ENCODE assay signal across 30 cellular contexts in genomic region chr7:136957391-136957790, GRCh38.
DNase-seq lines count a peak whose midpoint lies in the region; TF ChIP-seq lines count a peak whose summit lies in the region.
"Had no signal": no experiment of that assay in that cellular context is flagged by ENCODE, and none has a peak within 500 bp of the region (broad histone marks: within the 10 kb centered on the region; RNA-seq: fewer than 3 reads in every experiment).

No MANE protein-coding gene starts in this region.

- H3K9me3 ChIP-seq in SJCRH30 (replicated peaks): no peaks in the 10 kb centered on the region
- H3K9me3 ChIP-seq: colonic mucosa, gastroesophageal sphincter, neutrophil, prostate gland, vagina had no signal

- H3K4me3 ChIP-seq in ACC112 (ENCODE audit: low read depth, low read length) (no peak overlapping the region; the same call in 1 of the 2 replicates), brain microvascular endothelial cell (ENCODE audit: low read depth, low read length) (no peak overlapping the region), SJCRH30 (no peak overlapping the region)
- H3K4me3 ChIP-seq: colonic mucosa, gastroesophageal sphincter, hepatocyte, PC-9, prostate gland, skin epidermis, vagina had no signal

- H3K27ac ChIP-seq in ACC112 (ENCODE audit: low read depth, low read length) (peak overlapping the region; percentile 93), brain microvascular endothelial cell (peak overlapping the region; percentile 92), SJCRH30 (no peak overlapping the region)
- H3K27ac ChIP-seq: colonic mucosa, hepatocyte, neutrophil, PC-9, prostate gland, skin epidermis, vagina had no signal

- no peak overlapping the region for H2AFZ ChIP-seq in ACC112 (ENCODE audit: low read length, unreplicated experiment)
- H2AFZ ChIP-seq: hepatocyte, PC-9 had no signal

- H3K36me3 ChIP-seq in ACC112 (ENCODE audit: insufficient read depth, low read length) (no peaks in the 10 kb centered on the region), brain microvascular endothelial cell (replicated peaks) (no peaks in the 10 kb centered on the region), SJCRH30 (no peaks in the 10 kb centered on the region)
- H3K36me3 ChIP-seq: colonic mucosa, gastroesophageal sphincter, neutrophil, prostate gland, vagina had no signal

- in situ Hi-C loops in brain microvascular endothelial cell (cut with HindIII; ENCODE audit: low pct_ligation_motif_present, low sequenced_read_pairs): no loop called here

- H3K4me1 ChIP-seq in ACC112 (ENCODE audit: control insufficient read depth, insufficient read depth, low read length, unreplicated experiment): peaks cover 55% of the 10 kb centered on the region
- H3K4me1 ChIP-seq in SJCRH30: no peaks in the 10 kb centered on the region
- H3K4me1 ChIP-seq: colonic mucosa, prostate gland, vagina had no signal

- peak; percentile 75 for DNase-seq in LHCN-M2 (ENCODE audit: low read depth)
- DNase-seq in brain microvascular endothelial cell: peak; percentile 20
- peak; percentile 48 for DNase-seq in myocyte (ENCODE audit: low read depth)
- DNase-seq in SJCRH30: no peak
- no peak for DNase-seq in HK-2 (ENCODE audit: unreplicated experiment)
- DNase-seq in SW480 (ENCODE audit: low spot score): no peak
- DNase-seq in NCI-H2171 (lab: John Stamatoyannopoulos, UW): no peak
- DNase-seq: ACHN; activated CD4-positive, alpha-beta T cell treated with anti-CD3 and anti-CD28 coated beads, Interleukin-2, amount 50 U/mL, for 48 hours; activated CD8-positive, alpha-beta memory T cell treated with anti-CD3 and anti-CD28 coated beads, Interleukin-2, amount 50 U/mL, for 4 hours; activated naive CD4-positive, alpha-beta T cell treated with anti-CD3 and anti-CD28 coated beads, Interleukin-2, amount 10 ng/mL, durations not matched to agents 7 days and 5 days; amygdala; colonic mucosa; DMS153; effector memory CD8-positive, alpha-beta T cell; naive B cell; NCI-H1105; NCI-H1930; NCI-H526; NK-92 treated with Interleukin-12 subunit alpha and Interleukin-12 subunit beta, amount 100 ng/mL, for 24 hours; PC-9; stimulated activated CD8-positive, alpha-beta memory T cell treated with anti-CD3 and anti-CD28 coated beads, Interleukin-4, amount 100 ng/mL, for 48 hours; stimulated activated naive CD8-positive, alpha-beta T cell treated with anti-CD3 and anti-CD28 coated beads, Interleukin-15, amount 100 ng/mL, for 72 hours had no signal

- TF ChIP-seq CTCF in brain microvascular endothelial cell (IDR thresholded peaks at IDR 0.05; ENCODE audit: low read depth, low read length, missing control alignments): no peak

- H3K79me2 ChIP-seq in ACC112 (ENCODE audit: control insufficient read depth, insufficient read depth, low read length, unreplicated experiment): no peaks in the 10 kb centered on the region
- H3K79me2 ChIP-seq: hepatocyte had no signal

- H3K27me3 ChIP-seq in ACC112 (ENCODE audit: insufficient read depth, low read length) (no peaks in the 10 kb centered on the region), brain microvascular endothelial cell (replicated peaks) (no peaks in the 10 kb centered on the region), SJCRH30 (peaks cover 9% of the 10 kb centered on the region; the same call in 1 of the 2 replicates)
- H3K27me3 ChIP-seq: colonic mucosa, gastroesophageal sphincter, hepatocyte, neutrophil, vagina had no signal

Comparison
In these comparisons a context has a peak if more than half of its experiments do, and no peak if none do; other contexts are left out.
1. DNase-seq: peak in LHCN-M2 (single experiment), brain microvascular endothelial cell (single experiment) and myocyte (single experiment); none in SJCRH30 (0 of 2), HK-2 (single experiment), SW480 (single experiment) and NCI-H2171 (single experiment).